In genomic region chr5:178137991-178138390, GRCh38 we compare ENCODE assay signal across 18 cellular contexts. TPM values are rescaled to one million over a fixed set of nuclear protein-coding genes. Genes with fewer than 3 reads are reported as not detected.
DNase-seq lines count a peak whose midpoint lies in the region; ATAC-seq, FAIRE-seq and TF ChIP-seq lines count a peak whose summit lies in the region.
"Had no signal": no experiment of that assay in that cellular context is flagged by ENCODE, and none has a peak within 500 bp of the region (broad histone marks: within the 10 kb centered on the region; RNA-seq: fewer than 3 reads in every experiment).

No MANE protein-coding gene starts in this region.

- intact Hi-C loops in Right ventricle myocardium inferior (cut with DNase I) (no loop called here), cardiac septum (cut with DNase I) (no loop called here), K562 (cut with micrococcal nuclease) (no loop called here), kidney (cut with DNase I) (no loop called here), colonic mucosa (cut with DNase I) (no loop called here)

- FAIRE-seq in K562 (lab: Jason Lieb, UNC) = no peak
- no peak for FAIRE-seq in kidney (lab: Jason Lieb, UNC)
- FAIRE-seq: D721Med had no signal

- TF ChIP-seq EP300 in K562 (IDR thresholded peaks at IDR 0.05; ENCODE audit: low read length) = no peak

- peak; percentile 32 for ATAC-seq in Right ventricle myocardium inferior
- peak; percentile 30; the same call in 2 of the 3 replicates for ATAC-seq in K562

- no peak overlapping the region for H2AFZ ChIP-seq in K562 (ENCODE audit: low read depth, low read length)

- BruUV-seq in K562 (replicated peaks; lab: Mats Ljungman, UMichigan) = no TSS peak

- peaks cover 2% of the 10 kb centered on the region for H3K4me1 Mint-ChIP-seq in progenitor cell of endocrine pancreas (ENCODE audit: low read depth)
- peaks cover 5% of the 10 kb centered on the region for H3K4me1 Mint-ChIP-seq in T-helper 2 cell treated with Interferon-gamma antibody and Interleukin-4, amounts not matched to agents 5 μg/mL and 100 μg/mL, for 36 hours (ENCODE audit: low read depth)

- peaks cover 36% of the 10 kb centered on the region for H3K79me2 ChIP-seq in K562 (ENCODE audit: control insufficient read depth, insufficient read depth, low read length)

- TF ChIP-seq CTCF in K562 (IDR thresholded peaks at IDR 0.05 in 2 of 3, conservative IDR thresholded peaks at IDR 0.05 in 1 of 3; ENCODE audit: insufficient read depth in 2 of 3, low read depth in 1 of 3, low read length in 3 of 3) = no peak
- no peak for TF ChIP-seq CTCF in kidney (IDR thresholded peaks at IDR 0.05; ENCODE audit: borderline replicate concordance, extremely low read depth, insufficient read depth)
- TF ChIP-seq CTCF in progenitor cell of endocrine pancreas (IDR thresholded peaks at IDR 0.05; ENCODE audit: unreplicated experiment) = no peak
- no peak for TF ChIP-seq CTCF in colonic mucosa (IDR thresholded peaks at IDR 0.05)

- no peak overlapping the region for H3K4me3 ChIP-seq in K562
- no peak overlapping the region for H3K4me3 ChIP-seq in kidney (ENCODE audit: low read length in 2 of 2)
- H3K4me3 ChIP-seq in colonic mucosa = no peak overlapping the region
- H3K4me3 ChIP-seq: BLaER1 treated with 17β-estradiol and CSF1 and Interleukin-3, amounts not matched to agents 10 nM and 100 nM had no signal

- no peak for TF ChIP-seq POLR2A in K562 (conservative IDR thresholded peaks at IDR 0.05)

- peak overlapping the region; percentile 52 for H3K27ac Mint-ChIP-seq in progenitor cell of endocrine pancreas
- H3K27ac Mint-ChIP-seq in T-helper 2 cell treated with Interferon-gamma antibody and Interleukin-4, amounts not matched to agents 5 μg/mL and 100 μg/mL, for 36 hours = no peak overlapping the region

- WGBS in K562 (ENCODE audit: insufficient coverage, low coverage, missing lambda C conversion rate) = 94% methylated on average over 12 of the region's 12 CpGs

- H3K27ac ChIP-seq in K562 (ENCODE audit: extremely low read depth, low read depth, low read length) (no peak overlapping the region; the same call in 2 of the 3 replicates), kidney (ENCODE audit: low read depth in 2 of 2, low read length in 2 of 2) (no peak overlapping the region), colonic mucosa (no peak overlapping the region)
- H3K27ac ChIP-seq: BLaER1 treated with 17β-estradiol and CSF1 and Interleukin-3, amounts not matched to agents 10 nM and 100 nM had no signal

- H3K4me3 Mint-ChIP-seq in progenitor cell of endocrine pancreas (ENCODE audit: low read depth) = no peak overlapping the region
- H3K4me3 Mint-ChIP-seq in T-helper 2 cell treated with Interferon-gamma antibody and Interleukin-4, amounts not matched to agents 5 μg/mL and 100 μg/mL, for 36 hours = no peak overlapping the region
- H3K4me3 Mint-ChIP-seq: CD4-positive, alpha-beta memory T cell had no signal

- no peaks in the 10 kb centered on the region for H3K27me3 ChIP-seq in K562 (ENCODE audit: control insufficient read depth in 2 of 2, insufficient read depth in 2 of 2, low read length in 2 of 2)
- H3K27me3 ChIP-seq in colonic mucosa = no peaks in the 10 kb centered on the region
- H3K27me3 ChIP-seq: BLaER1 treated with 17β-estradiol and CSF1 and Interleukin-3, amounts not matched to agents 10 nM and 100 nM had no signal

- H3K4me1 ChIP-seq in K562 (replicated peaks in 1 of 2; ENCODE audit: control insufficient read depth in 2 of 2, insufficient read depth in 2 of 2, low read length in 2 of 2) (peaks cover 0 to 5% of the 10 kb centered on the region in 2 experiments; a peak in 3 of 5 replicates), kidney (ENCODE audit: control insufficient read depth in 1 of 2, insufficient read depth in 1 of 2, low read depth in 1 of 2, low read length in 2 of 2) (no peaks in the 10 kb centered on the region), colonic mucosa (no peaks in the 10 kb centered on the region)
- H3K4me1 ChIP-seq: BLaER1 treated with 17β-estradiol and CSF1 and Interleukin-3, amounts not matched to agents 10 nM and 100 nM had no signal

- POLR2A ChIA-PET in K562 (lab: Yijun Ruan, JAX) = interaction anchor here (0.8 to 1.2 kb wide), 5 partner anchors 11 to 16 kb away, joined by 3 to 4 read pairs (median 4); partner anchors contain the start of gene NHP2

- H3K36me3 Mint-ChIP-seq in progenitor cell of endocrine pancreas (ENCODE audit: insufficient read depth) = peaks cover 18% of the 10 kb centered on the region
- peaks cover 32% of the 10 kb centered on the region for H3K36me3 Mint-ChIP-seq in T-helper 2 cell treated with Interferon-gamma antibody and Interleukin-4, amounts not matched to agents 5 μg/mL and 100 μg/mL, for 36 hours (ENCODE audit: low read depth)

- CTCF ChIA-PET in K562 (lab: Yijun Ruan, JAX; ENCODE audit: low intra/inter-chr PET ratio) = no interaction called here

- peaks cover 93% of the 10 kb centered on the region for H3K36me3 ChIP-seq in K562 (ENCODE audit: control insufficient read depth, insufficient read depth, low read length)
- peaks cover 15 to 27% of the 10 kb centered on the region in 2 donors for H3K36me3 ChIP-seq in kidney (ENCODE audit: control insufficient read depth in 1 of 2, insufficient read depth in 2 of 2, low read length in 2 of 2)
- H3K36me3 ChIP-seq in colonic mucosa = no peaks in the 10 kb centered on the region

- no peaks in the 10 kb centered on the region for H3K9me3 Mint-ChIP-seq in progenitor cell of endocrine pancreas (ENCODE audit: low read depth)
- no peaks in the 10 kb centered on the region for H3K9me3 Mint-ChIP-seq in T-helper 2 cell treated with Interferon-gamma antibody and Interleukin-4, amounts not matched to agents 5 μg/mL and 100 μg/mL, for 36 hours
- H3K9me3 Mint-ChIP-seq: CD4-positive, alpha-beta memory T cell; IgD-negative memory B cell had no signal

- DNase-seq in Right ventricle myocardium inferior (ENCODE audit: missing footprints) = no peak
- DNase-seq in cardiac septum (ENCODE audit: low spot score) = no peak
- DNase-seq in K562 (ENCODE audit: extremely low read depth in 1 of 4, low spot score in 3 of 4) = no peak
- DNase-seq in kidney = peak; percentile 56
- no peak for DNase-seq in progenitor cell of endocrine pancreas (ENCODE audit: low spot score, unreplicated experiment)
- DNase-seq in NK-92 (lab: John Stamatoyannopoulos, UW; ENCODE audit: unreplicated experiment) = no peak
- no peak for DNase-seq in T-helper 2 cell treated with Interferon-gamma antibody and Interleukin-4, amounts not matched to agents 5 μg/mL and 100 μg/mL, for 36 hours (ENCODE audit: low spot score)
- DNase-seq in colonic mucosa = no peak
- DNase-seq: 8988T; ACHN; CD4-positive, alpha-beta memory T cell; DND-41; GDM1; H7 had no signal

- in situ Hi-C loops in K562 (cut with MboI) = no loop called here

- no peaks in the 10 kb centered on the region for H3K27me3 Mint-ChIP-seq in progenitor cell of endocrine pancreas
- H3K27me3 Mint-ChIP-seq in T-helper 2 cell treated with Interferon-gamma antibody and Interleukin-4, amounts not matched to agents 5 μg/mL and 100 μg/mL, for 36 hours (ENCODE audit: low read depth) = no peaks in the 10 kb centered on the region
- H3K27me3 Mint-ChIP-seq: CD4-positive, alpha-beta memory T cell; IgD-negative memory B cell had no signal

- H3K9me1 ChIP-seq in K562 (ENCODE audit: control insufficient read depth, insufficient read depth, low read length) = no peaks in the 10 kb centered on the region

- no peaks in the 10 kb centered on the region for H4K20me1 ChIP-seq in K562 (replicated peaks; ENCODE audit: control insufficient read depth, insufficient read depth, low read length)

- no peaks in the 10 kb centered on the region for H3K9me3 ChIP-seq in K562 (replicated peaks; ENCODE audit: control insufficient read depth, insufficient read depth, low read depth, low read length)
- H3K9me3 ChIP-seq in kidney (ENCODE audit: control insufficient read depth in 1 of 2, low read length in 2 of 2) = no peaks in the 10 kb centered on the region
- H3K9me3 ChIP-seq in colonic mucosa = no peaks in the 10 kb centered on the region
- H3K9me3 ChIP-seq: BLaER1 treated with 17β-estradiol and CSF1 and Interleukin-3, amounts not matched to agents 10 nM and 100 nM had no signal

- H3K4me2 ChIP-seq in K562 (ENCODE audit: insufficient read depth, low read length) = no peak overlapping the region
- H3K4me2 ChIP-seq: BLaER1 treated with 17β-estradiol and CSF1 and Interleukin-3, amounts not matched to agents 10 nM and 100 nM had no signal

- no peak for TF ChIP-seq RAD21 in K562 (CRISPR knock-in tag; conservative IDR thresholded peaks at IDR 0.05 in 1 of 2, IDR thresholded peaks at IDR 0.05 in 1 of 2)

- H3K9ac ChIP-seq in K562 (ENCODE audit: insufficient read depth in 1 of 2, low read depth in 2 of 2, low read length in 2 of 2) (peak overlapping the region in 1 of 2 experiments; percentile 54; a peak in 2 of 4 replicates), kidney (ENCODE audit: low read length in 2 of 2) (no peak overlapping the region), colonic mucosa (ENCODE audit: low read depth in 2 of 2, low read length in 2 of 2) (no peak overlapping the region)

RNA-seq across cellular contexts. Expression of gene RMND5B, which starts 7.2 kb away (rescaled TPM):
- 35.2 TPM for total RNA-seq in Right ventricle myocardium inferior
- total RNA-seq in cardiac septum = 38.3 TPM
- total RNA-seq in K562 (2011; cell fraction: chromatin; rRNA removed; ENCODE audit: low replicate concordance) = 123 and 227 TPM in 2 replicates
- total RNA-seq in K562 (2011; cell fraction: nucleolus; rRNA removed) = 112 and 125 TPM in 2 replicates
- 135 and 197 TPM in 2 replicates for total RNA-seq in K562 (2011; cell fraction: nucleoplasm; rRNA removed)
- 37.0 and 39.0 TPM in 2 replicates for total RNA-seq in K562 (2014; rRNA removed)
- 16.9 and 21.1 TPM in 2 replicates for total RNA-seq in K562 (2014; rRNA removed; fragmentation: Illumina TruSeq; extraction: Trizol)
- total RNA-seq in K562 (2015; rRNA removed; fragmentation: Illumina TruSeq; extraction: Trizol) = 19.2 and 20.3 TPM in 2 replicates
- total RNA-seq in K562 (2021) = 53.6 and 54.8 TPM in 2 replicates
- 54.3 and 57.0 TPM in 2 replicates for polyA plus RNA-seq in K562 (2011; rRNA removed)
- 52.6 and 79.7 TPM in 2 replicates for polyA plus RNA-seq in K562 (2011; cell fraction: cytosol; rRNA removed)
- 95.5 and 159 TPM in 2 replicates for polyA plus RNA-seq in K562 (2011; cell fraction: nucleus; rRNA removed)
- 47.6 and 49.2 TPM in 2 replicates for polyA plus RNA-seq in K562 (2012)
- 28.3 and 36.1 TPM in 2 replicates for polyA plus RNA-seq in K562 (2014; fragmentation: Illumina TruSeq; extraction: Trizol)
- 1 to 10 TPM; 2.6 to 4.4 TPM for polyA plus RNA-seq in K562 (2014; fragmentation: Nextera tagmentation; extraction: Ambion mirVana)
- 44.3 and 45.0 TPM in 2 replicates for polyA plus RNA-seq in K562 (2014; rRNA removed)
- 39.4 and 55.6 TPM in 2 replicates for polyA minus RNA-seq in K562 (2011; rRNA and poly(A)+ RNA removed)
- 23.1 and 24.5 TPM in 2 replicates for polyA minus RNA-seq in K562 (2011; cell fraction: cytosol; rRNA and poly(A)+ RNA removed)
- polyA minus RNA-seq in K562 (2011; cell fraction: nucleus; rRNA and poly(A)+ RNA removed) = 43.0 and 45.6 TPM in 2 replicates
- total RNA-seq in kidney = 45.3 TPM
- 36.6 TPM for polyA plus RNA-seq in kidney (ENCODE audit: insufficient read depth, low read depth, low replicate concordance)
- total RNA-seq in progenitor cell of endocrine pancreas = 44.9 and 48.5 TPM in 2 replicates
- total RNA-seq in colonic mucosa = 10 to 100 TPM; 31.9 to 50.1 TPM

RNA-seq across cellular contexts. Expression of gene NHP2, which starts 15.7 kb away (rescaled TPM):
- total RNA-seq in Right ventricle myocardium inferior = 79.8 TPM
- total RNA-seq in cardiac septum = 77.2 TPM
- 43.3 and 92.9 TPM in 2 replicates for total RNA-seq in K562 (2011; cell fraction: chromatin; rRNA removed; ENCODE audit: low replicate concordance)
- 96.6 and 97.4 TPM in 2 replicates for total RNA-seq in K562 (2011; cell fraction: nucleolus; rRNA removed)
- total RNA-seq in K562 (2011; cell fraction: nucleoplasm; rRNA removed) = 76.8 and 91.9 TPM in 2 replicates
- 559 and 622 TPM in 2 replicates for total RNA-seq in K562 (2014; rRNA removed)
- 128 and 144 TPM in 2 replicates for total RNA-seq in K562 (2014; rRNA removed; fragmentation: Illumina TruSeq; extraction: Trizol)
- total RNA-seq in K562 (2015; rRNA removed; fragmentation: Illumina TruSeq; extraction: Trizol) = 255 and 258 TPM in 2 replicates
- 304 and 309 TPM in 2 replicates for total RNA-seq in K562 (2021)
- 140 and 146 TPM in 2 replicates for polyA plus RNA-seq in K562 (2011; rRNA removed)
- polyA plus RNA-seq in K562 (2011; cell fraction: cytosol; rRNA removed) = 191 and 212 TPM in 2 replicates
- polyA plus RNA-seq in K562 (2011; cell fraction: nucleus; rRNA removed) = 106 and 110 TPM in 2 replicates
- polyA plus RNA-seq in K562 (2012) = 178 and 294 TPM in 2 replicates
- 143 and 312 TPM in 2 replicates for polyA plus RNA-seq in K562 (2014; fragmentation: Illumina TruSeq; extraction: Trizol)
- polyA plus RNA-seq in K562 (2014; fragmentation: Nextera tagmentation; extraction: Ambion mirVana) = 100 to 1,000 TPM in 1 of 2 experiments, 10 to 100 TPM in 1; 52.8 to 124 TPM
- 302 and 369 TPM in 2 replicates for polyA plus RNA-seq in K562 (2014; rRNA removed)
- polyA minus RNA-seq in K562 (2011; rRNA and poly(A)+ RNA removed) = 66.3 and 75.7 TPM in 2 replicates
- 79.6 and 136 TPM in 2 replicates for polyA minus RNA-seq in K562 (2011; cell fraction: cytosol; rRNA and poly(A)+ RNA removed)
- polyA minus RNA-seq in K562 (2011; cell fraction: nucleus; rRNA and poly(A)+ RNA removed) = 44.0 and 63.9 TPM in 2 replicates
- 98.6 TPM for total RNA-seq in kidney
- polyA plus RNA-seq in kidney (ENCODE audit: insufficient read depth, low read depth, low replicate concordance) = 129 TPM
- 114 and 119 TPM in 2 replicates for total RNA-seq in progenitor cell of endocrine pancreas
- total RNA-seq in colonic mucosa = 100 to 1,000 TPM in 1 of 2 donors, 10 to 100 TPM in 1; 64.8 to 182 TPM

RNA-seq across cellular contexts. Expression of gene N4BP3, which starts 24.7 kb away (rescaled TPM):
- total RNA-seq in Right ventricle myocardium inferior (2.9 TPM), cardiac septum (2.0 TPM), K562 (2014; rRNA removed) (6.4 and 7.1 TPM in 2 replicates), K562 (2014; rRNA removed; fragmentation: Illumina TruSeq; extraction: Trizol) (0.73 and 1.2 TPM in 2 replicates), K562 (2015; rRNA removed; fragmentation: Illumina TruSeq; extraction: Trizol) (2.4 TPM in 2 replicates), K562 (2021) (6.6 and 7.0 TPM in 2 replicates), kidney (5.6 TPM), progenitor cell of endocrine pancreas (1.9 and 2.4 TPM in 2 replicates), colonic mucosa (1 to 10 TPM; 2.2 to 3.3 TPM)
- total RNA-seq in K562 (2011; cell fraction: chromatin; rRNA removed; ENCODE audit: low replicate concordance) = 7.7 and 21.3 TPM in 2 replicates
- total RNA-seq in K562 (2011; cell fraction: nucleolus; rRNA removed) = 14.7 and 14.9 TPM in 2 replicates
- 10.3 and 11.8 TPM in 2 replicates for total RNA-seq in K562 (2011; cell fraction: nucleoplasm; rRNA removed)
- polyA plus RNA-seq in K562 (2011; rRNA removed) (3.4 and 3.5 TPM in 2 replicates), K562 (2014; fragmentation: Illumina TruSeq; extraction: Trizol) (1.8 and 3.2 TPM in 2 replicates), K562 (2014; fragmentation: Nextera tagmentation; extraction: Ambion mirVana) (under 1 TPM; 0.06 to 0.10 TPM), K562 (2014; rRNA removed) (4.0 and 4.7 TPM in 2 replicates), kidney (ENCODE audit: insufficient read depth, low read depth, low replicate concordance) (2.4 TPM)
- polyA plus RNA-seq in K562 (2011; cell fraction: cytosol; rRNA removed) = 3.6 and 8.3 TPM in 2 replicates
- 7.7 and 13.0 TPM in 2 replicates for polyA plus RNA-seq in K562 (2011; cell fraction: nucleus; rRNA removed)
- 3.4 and 4.5 TPM in 2 replicates for polyA plus RNA-seq in K562 (2012)
- polyA minus RNA-seq in K562 (2011; rRNA and poly(A)+ RNA removed) = 1.9 and 3.2 TPM in 2 replicates
- 4.7 and 5.6 TPM in 2 replicates for polyA minus RNA-seq in K562 (2011; cell fraction: cytosol; rRNA and poly(A)+ RNA removed)
- 7.0 and 7.4 TPM in 2 replicates for polyA minus RNA-seq in K562 (2011; cell fraction: nucleus; rRNA and poly(A)+ RNA removed)

RNA-seq across cellular contexts. Expression of gene GMCL2, which starts 49.2 kb away (rescaled TPM):
- total RNA-seq in Right ventricle myocardium inferior = not detected
- total RNA-seq in cardiac septum = not detected
- 0.14 TPM in 1 of 2 replicates, not detected in the other for total RNA-seq in K562 (2011; cell fraction: chromatin; rRNA removed; ENCODE audit: low replicate concordance)
- total RNA-seq in K562 (2011; cell fraction: nucleolus; rRNA removed) = not detected in 2 replicates
- total RNA-seq in K562 (2011; cell fraction: nucleoplasm; rRNA removed) = not detected in 2 replicates
- total RNA-seq in K562 (2014; rRNA removed) = not detected in 2 replicates
- total RNA-seq in K562 (2014; rRNA removed; fragmentation: Illumina TruSeq; extraction: Trizol) = 0.04 TPM in 1 of 2 replicates, not detected in the other
- not detected in 2 replicates for total RNA-seq in K562 (2015; rRNA removed; fragmentation: Illumina TruSeq; extraction: Trizol)
- total RNA-seq in K562 (2021) = not detected in 2 replicates
- polyA plus RNA-seq in K562 (2011; rRNA removed) = 0.03 TPM in 1 of 2 replicates, not detected in the other
- not detected in 2 replicates for polyA plus RNA-seq in K562 (2011; cell fraction: cytosol; rRNA removed)
- polyA plus RNA-seq in K562 (2011; cell fraction: nucleus; rRNA removed) = not detected in 2 replicates
- polyA plus RNA-seq in K562 (2012) = not detected in 2 replicates
- not detected in 2 replicates for polyA plus RNA-seq in K562 (2014; fragmentation: Illumina TruSeq; extraction: Trizol)
- polyA plus RNA-seq in K562 (2014; fragmentation: Nextera tagmentation; extraction: Ambion mirVana) = not detected
- polyA plus RNA-seq in K562 (2014; rRNA removed) = not detected in 2 replicates
- 0.06 TPM in 1 of 2 replicates, not detected in the other for polyA minus RNA-seq in K562 (2011; rRNA and poly(A)+ RNA removed)
- not detected in 2 replicates for polyA minus RNA-seq in K562 (2011; cell fraction: cytosol; rRNA and poly(A)+ RNA removed)
- polyA minus RNA-seq in K562 (2011; cell fraction: nucleus; rRNA and poly(A)+ RNA removed) = not detected in 2 replicates
- total RNA-seq in kidney = not detected
- not detected for polyA plus RNA-seq in kidney (ENCODE audit: insufficient read depth, low read depth, low replicate concordance)
- total RNA-seq in progenitor cell of endocrine pancreas = not detected in 2 replicates
- total RNA-seq in colonic mucosa = not detected
- total RNA-seq: CD4-positive, alpha-beta memory T cell; H7; HT-29 had no signal
- polyA plus RNA-seq: CD4-positive, alpha-beta memory T cell; IgD-negative memory B cell had no signal
